In genomic region chr19:56838930-56839664, GRCh38 we compare ENCODE assay signal across 8 cellular contexts. TPM values are rescaled to one million over a fixed set of nuclear protein-coding genes. Genes with fewer than 3 reads are reported as not detected.
A peak's percentile ranks its signal among the peaks of the same experiment; 100 is the strongest.
DNase-seq lines count a peak whose midpoint lies in the region; ATAC-seq and TF ChIP-seq lines count a peak whose summit lies in the region.

No MANE protein-coding gene starts in this region.

- no peak overlapping the region for H3K4me2 ChIP-seq in Karpas-422 (ENCODE audit: low read depth, low read length, poor library complexity, severe bottlenecking)

- peak overlapping the region; percentile 82 for H3K27ac ChIP-seq in VCaP
- peak overlapping the region; percentile 69 for H3K27ac ChIP-seq in psoas muscle
- no peak overlapping the region for H3K27ac ChIP-seq in Karpas-422 (ENCODE audit: low read length)

- intact Hi-C loops in Right ventricle myocardium superior (cut with DNase I) (no loop called here), psoas muscle (cut with DNase I) (no loop called here)

- DNase-seq in EH (ENCODE audit: low read depth), result peak; percentile 0
- DNase-seq in Right ventricle myocardium superior, result peak; percentile 97
- DNase-seq in psoas muscle, result peak; percentile 94 to 97
- no peak for DNase-seq in GM03348 (ENCODE audit: low spot score)
- no peak for DNase-seq in Karpas-422

- H3K27me3 ChIP-seq in psoas muscle (ENCODE audit: insufficient read depth in 3 of 3, low read length in 2 of 3), result no peaks in the 10 kb centered on the region
- H3K27me3 ChIP-seq in Karpas-422 (ENCODE audit: low read length), result no peaks in the 10 kb centered on the region

- H3K79me2 ChIP-seq in Karpas-422 (ENCODE audit: low read length), result no peaks in the 10 kb centered on the region

- H3K9me3 ChIP-seq in psoas muscle, result no peaks in the 10 kb centered on the region
- H3K9me3 ChIP-seq in Karpas-422 (ENCODE audit: low read length), result peaks cover 27% of the 10 kb centered on the region

- WGBS in psoas muscle, 3 donors, result 43 to 47% (median 46%) methylated on average over 33 of the region's 33 CpGs

- TF ChIP-seq CTCF in VCaP (conservative IDR thresholded peaks at IDR 0.05) (no peak), psoas muscle (IDR thresholded peaks at IDR 0.05) (no peak)

- H3K4me1 ChIP-seq in psoas muscle (no peaks in the 10 kb centered on the region), Karpas-422 (ENCODE audit: low read length) (no peaks in the 10 kb centered on the region)

- H3K36me3 ChIP-seq in psoas muscle (ENCODE audit: insufficient read depth in 1 of 2, low read depth in 1 of 2), result no peaks in the 10 kb centered on the region
- no peaks in the 10 kb centered on the region for H3K36me3 ChIP-seq in Karpas-422 (ENCODE audit: insufficient read depth, low read length)

- no peak overlapping the region for H3K9ac ChIP-seq in Karpas-422 (ENCODE audit: low read length)

- peak overlapping the region; percentile 61 for H3K4me3 ChIP-seq in psoas muscle
- H3K4me3 ChIP-seq in Karpas-422 (ENCODE audit: low read length), result no peak overlapping the region

- H2AFZ ChIP-seq in Karpas-422 (ENCODE audit: low read length), result no peak overlapping the region

- ATAC-seq in Right ventricle myocardium superior (ENCODE audit: poor library complexity) (peak; percentile 68), psoas muscle (peak; percentile 70 to 73 (median 72)), GM19395 (IDR thresholded peaks at IDR 0.05; ENCODE audit: unreplicated experiment) (no peak), GM18517 (IDR thresholded peaks at IDR 0.05; ENCODE audit: unreplicated experiment) (no peak)

- no peaks in the 10 kb centered on the region for H3K9me2 ChIP-seq in Karpas-422 (replicated peaks; ENCODE audit: insufficient read depth, low read length)

- no peaks in the 10 kb centered on the region for H4K20me1 ChIP-seq in Karpas-422 (ENCODE audit: insufficient read depth, low read depth, low read length)

RNA-seq across cellular contexts. Expression of gene PEG3, which starts 1.4 kb away (rescaled TPM):
- total RNA-seq in Right ventricle myocardium superior, result 7.1 TPM
- total RNA-seq in psoas muscle, result 1 to 10 TPM in 3 of 4 donors, under 1 TPM in 1; 0.88 to 2.7 (median 2.2) TPM
- under 1 TPM; 0.08 to 0.97 (median 0.81) TPM for polyA plus RNA-seq in psoas muscle
- total RNA-seq in Karpas-422 (2014; rRNA removed; shearing (Covaris generic); ENCODE audit: low replicate concordance), result not detected in 2 replicates

RNA-seq across cellular contexts. Expression of gene ZIM2, which starts 1.4 kb away (rescaled TPM):
- not detected for total RNA-seq in Right ventricle myocardium superior
- not detected for total RNA-seq in psoas muscle
- under 1 TPM in 1 of 3 donors, not detected in 2; 0.03 TPM for polyA plus RNA-seq in psoas muscle
- not detected in 2 replicates for total RNA-seq in Karpas-422 (2014; rRNA removed; shearing (Covaris generic); ENCODE audit: low replicate concordance)

Comparison
In these comparisons a context has a peak if more than half of its experiments do, and no peak if none do; other contexts are left out.
1. DNase-seq: peak in EH (single experiment), Right ventricle myocardium superior (single experiment) and psoas muscle (2 of 2); none in GM03348 (single experiment) and Karpas-422 (single experiment).
2. ATAC-seq: peak in Right ventricle myocardium superior (single experiment) and psoas muscle (4 of 4); none in GM19395 (single experiment) and GM18517 (single experiment).